Comparison of ENCODE assay signal across 1 cellular context in the genomic region with DNA sequence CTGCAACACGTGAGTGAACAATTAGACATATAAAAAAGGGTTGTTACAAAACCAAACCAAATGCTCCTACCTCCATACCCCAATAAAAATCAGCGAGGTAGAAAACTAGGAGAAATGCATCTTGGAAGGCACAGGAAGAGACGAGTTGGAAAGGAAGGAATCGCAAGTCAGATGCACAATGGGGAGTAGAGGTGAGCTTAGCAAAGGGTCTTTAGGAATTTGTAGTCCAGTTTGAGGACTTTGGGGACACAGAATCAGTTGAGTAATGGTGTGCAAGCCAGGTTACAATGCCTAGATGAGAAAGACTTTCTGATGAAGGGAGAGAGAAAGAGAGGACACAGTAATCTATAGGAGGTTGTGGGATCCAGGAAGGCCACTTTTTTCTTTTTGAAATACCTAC.
TF ChIP-seq lines count a peak whose summit lies in the region.

No MANE protein-coding gene starts in this region.

TF ChIP-seq in GM12878, 131 proteins besides CTCF, POLR2A, EP300 and RAD21 (continued from another document):
- TF ChIP-seq, protein P1, sequence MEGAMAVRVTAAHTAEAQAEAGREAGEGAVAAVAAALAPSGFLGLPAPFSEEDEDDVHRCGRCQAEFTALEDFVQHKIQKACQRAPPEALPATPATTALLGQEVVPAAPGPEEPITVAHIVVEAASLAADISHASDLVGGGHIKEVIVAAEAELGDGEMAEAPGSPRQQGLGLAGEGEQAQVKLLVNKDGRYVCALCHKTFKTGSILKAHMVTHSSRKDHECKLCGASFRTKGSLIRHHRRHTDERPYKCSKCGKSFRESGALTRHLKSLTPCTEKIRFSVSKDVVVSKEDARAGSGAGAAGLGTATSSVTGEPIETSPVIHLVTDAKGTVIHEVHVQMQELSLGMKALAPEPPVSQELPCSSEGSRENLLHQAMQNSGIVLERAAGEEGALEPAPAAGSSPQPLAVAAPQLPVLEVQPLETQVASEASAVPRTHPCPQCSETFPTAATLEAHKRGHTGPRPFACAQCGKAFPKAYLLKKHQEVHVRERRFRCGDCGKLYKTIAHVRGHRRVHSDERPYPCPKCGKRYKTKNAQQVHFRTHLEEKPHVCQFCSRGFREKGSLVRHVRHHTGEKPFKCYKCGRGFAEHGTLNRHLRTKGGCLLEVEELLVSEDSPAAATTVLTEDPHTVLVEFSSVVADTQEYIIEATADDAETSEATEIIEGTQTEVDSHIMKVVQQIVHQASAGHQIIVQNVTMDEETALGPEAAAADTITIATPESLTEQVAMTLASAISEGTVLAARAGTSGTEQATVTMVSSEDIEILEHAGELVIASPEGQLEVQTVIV (IDR thresholded peaks at IDR 0.05; ENCODE audit: borderline replicate concordance, partially characterized antibody): no peak
TF ChIP-seq in GM12878: peak in this region for 0.
